In the genomic region with DNA sequence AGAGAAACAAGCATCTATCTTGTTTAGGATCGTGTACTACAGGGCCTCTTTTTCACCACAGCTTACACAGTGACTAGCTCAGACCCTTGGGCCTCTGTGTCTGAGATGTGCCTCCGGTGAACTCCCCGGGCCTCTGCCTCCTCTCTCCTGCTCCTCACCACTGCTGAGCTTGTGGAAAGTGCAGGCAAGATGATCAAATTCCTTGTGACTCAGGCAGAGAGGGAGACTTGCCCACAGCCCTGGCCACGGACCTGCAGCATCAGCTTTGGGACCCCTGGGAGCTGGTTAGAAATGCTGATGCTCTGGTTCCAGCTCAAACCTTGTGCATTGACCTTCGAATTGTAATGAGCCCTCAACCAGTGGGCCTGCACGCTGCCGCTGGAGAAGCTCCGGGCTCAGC, we compare ENCODE assay signal across 14 cellular contexts.
"Had no signal": no experiment of that assay in that cellular context is flagged by ENCODE, and none has a peak within 500 bp of the region (broad histone marks: within the 10 kb centered on the region; RNA-seq: fewer than 3 reads in every experiment).

No MANE protein-coding gene starts in this region.

- DNase-seq: activated B cell treated with CpG ODN at 0.5 μM for 24 hours; activated naive CD4-positive, alpha-beta T cell treated with anti-CD3 and anti-CD28 coated beads for 36 hours; colonic mucosa; left colon; naive B cell; stimulated activated CD4-positive, alpha-beta T cell treated with anti-CD3 and anti-CD28 coated beads, Interleukin-4, amount 100 ng/mL, for 4 hours; stimulated activated CD8-positive, alpha-beta memory T cell treated with anti-CD3 and anti-CD28 coated beads, Interleukin-4, amount 100 ng/mL, for 48 hours; T-helper 17 cell; upper lobe of left lung had no signal

- H3K27me3 Mint-ChIP-seq: activated B cell treated with CpG ODN at 0.5 μM for 24 hours; stimulated activated naive CD8-positive, alpha-beta T cell treated with anti-CD3 and anti-CD28 coated beads, Interleukin-15, Interleukin-2, amounts not matched to agents 100 ng/mL and 50 ng/mL, for 24 hours; T-helper 17 cell had no signal

- ATAC-seq: left colon, right cardiac atrium, T-helper 17 cell had no signal

- H3K27ac Mint-ChIP-seq: activated B cell treated with CpG ODN at 0.5 μM for 24 hours; activated naive CD4-positive, alpha-beta T cell treated with anti-CD3 and anti-CD28 coated beads for 36 hours; progenitor cell of endocrine pancreas; T-helper 17 cell had no signal

- H3K9me3 Mint-ChIP-seq: activated B cell treated with CpG ODN at 0.5 μM for 24 hours had no signal

- H3K4me3 ChIP-seq: colonic mucosa, lung, skin epidermis, upper lobe of left lung had no signal

- H3K36me3 Mint-ChIP-seq: naive B cell had no signal

- H3K4me1 Mint-ChIP-seq: activated B cell treated with CpG ODN at 0.5 μM for 24 hours had no signal

- H3K4me3 Mint-ChIP-seq: activated B cell treated with CpG ODN at 0.5 μM for 24 hours; activated naive CD4-positive, alpha-beta T cell treated with anti-CD3 and anti-CD28 coated beads for 36 hours; naive B cell; T-helper 17 cell had no signal
